ENCODE assay signal across 9 cellular contexts in the genomic region with DNA sequence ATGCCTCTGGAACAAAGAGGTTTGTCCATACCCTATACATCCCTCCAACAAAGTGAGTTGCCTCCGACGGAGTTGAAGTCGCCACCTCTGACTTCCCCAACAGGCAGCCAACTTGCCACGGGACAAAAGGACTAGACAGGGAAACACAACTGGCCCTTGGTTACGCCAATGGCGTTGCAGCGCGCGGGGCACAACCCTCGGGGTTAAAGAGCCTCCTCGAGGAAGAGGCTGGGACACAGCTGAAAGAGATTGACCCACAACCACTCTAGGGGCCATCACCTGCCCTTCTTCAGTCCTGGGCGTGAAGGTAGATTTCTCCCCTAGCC. TPM values are rescaled to one million over a fixed set of nuclear protein-coding genes. Genes with fewer than 3 reads are reported as not detected.
DNase-seq lines count a peak whose midpoint lies in the region; ATAC-seq, FAIRE-seq and TF ChIP-seq lines count a peak whose summit lies in the region.
"Had no signal": no experiment of that assay in that cellular context is flagged by ENCODE, and none has a peak within 500 bp of the region (broad histone marks: within the 10 kb centered on the region; RNA-seq: fewer than 3 reads in every experiment).

No MANE protein-coding gene starts in this region.

- intact Hi-C loops in left lung (cut with DNase I) = no loop called here

- H3K27ac Mint-ChIP-seq in central memory CD8-positive, alpha-beta T cell (ENCODE audit: low read depth) = peak overlapping the region; percentile 99

- H3K27me3 ChIP-seq in left lung (no peaks in the 10 kb centered on the region), suprapubic skin (no peaks in the 10 kb centered on the region)

- no peak for TF ChIP-seq EP300 in suprapubic skin (IDR thresholded peaks at IDR 0.05)

- ATAC-seq in GM19324 (IDR thresholded peaks at IDR 0.05; ENCODE audit: low FRiP score, unreplicated experiment) (peak; percentile 20), HG03378 (IDR thresholded peaks at IDR 0.05; ENCODE audit: unreplicated experiment) (peak; percentile 29), left lung (peak; percentile 51)
- peak; percentile 26 for ATAC-seq in central memory CD8-positive, alpha-beta T cell (replicated peaks; ENCODE audit: extremely low read depth, poor library complexity, severe bottlenecking)

- peak overlapping the region; percentile 95 to 97 for H3K4me3 ChIP-seq in left lung
- H3K4me3 ChIP-seq in suprapubic skin = peak overlapping the region; percentile 75

- WGBS in suprapubic skin = 0% methylated on average over 8 of the region's 12 CpGs

- peaks cover 16% of the 10 kb centered on the region for H3K36me3 Mint-ChIP-seq in central memory CD8-positive, alpha-beta T cell (ENCODE audit: insufficient read depth)

- H3K27me3 Mint-ChIP-seq in central memory CD8-positive, alpha-beta T cell = no peaks in the 10 kb centered on the region

- H3K36me3 ChIP-seq in left lung (no peaks in the 10 kb centered on the region), suprapubic skin (no peaks in the 10 kb centered on the region)

- no peaks in the 10 kb centered on the region for H3K9me3 Mint-ChIP-seq in central memory CD8-positive, alpha-beta T cell

- TF ChIP-seq POLR2A in suprapubic skin (IDR thresholded peaks at IDR 0.05) = no peak

- H3K9me3 ChIP-seq in left lung (no peaks in the 10 kb centered on the region), suprapubic skin (no peaks in the 10 kb centered on the region)

- H3K4me1 ChIP-seq in left lung (peaks cover 22 to 43% of the 10 kb centered on the region in 2 donors), suprapubic skin (peaks cover 38% of the 10 kb centered on the region)

- peaks cover 54% of the 10 kb centered on the region for H3K4me1 Mint-ChIP-seq in central memory CD8-positive, alpha-beta T cell

- FAIRE-seq in RCC 7860 (lab: Jason Lieb, UNC) = no peak
- FAIRE-seq: endometrium had no signal

- DNase-seq in DMS 273 treated with DMSO at 0.1 percent for 48 hours (lab: John Stamatoyannopoulos, UW) = peak; percentile 19
- peak; percentile 46 for DNase-seq in RCC 7860 (ENCODE audit: low spot score)
- DNase-seq in central memory CD8-positive, alpha-beta T cell (ENCODE audit: low spot score in 2 of 2) = no peak
- DNase-seq in left lung = peak; percentile 72 to 85
- peak in 1 of 2 donors; percentile 72 for DNase-seq in suprapubic skin (ENCODE audit: low spot score in 2 of 2)
- DNase-seq in NCI-H187 treated with DMSO at 0.1 percent for 48 hours (lab: John Stamatoyannopoulos, UW) = no peak

- H3K4me3 Mint-ChIP-seq in central memory CD8-positive, alpha-beta T cell = peak overlapping the region; percentile 96

- H3K27ac ChIP-seq in left lung (peak overlapping the region; percentile 93 to 96), suprapubic skin (peak overlapping the region; percentile 90)

- TF ChIP-seq CTCF in left lung (IDR thresholded peaks at IDR 0.05) (no peak), suprapubic skin (IDR thresholded peaks at IDR 0.05) (no peak)

RNA-seq across cellular contexts. Expression of a gene that starts 0.5 kb away (rescaled TPM):
- total RNA-seq in left lung (10 to 100 TPM; 45.2 to 54.5 TPM), suprapubic skin (100 to 1,000 TPM in 1 of 4 donors, 10 to 100 TPM in 3; 53.8 to 160 (median 75.9) TPM)

RNA-seq across cellular contexts. Expression of a gene that starts 14.1 kb away (rescaled TPM):
- total RNA-seq in left lung (10 to 100 TPM; 30.7 to 36.9 TPM), suprapubic skin (10 to 100 TPM; 34.3 to 68.2 (median 48.5) TPM)

RNA-seq across cellular contexts. Expression of a gene that starts 14.4 kb away (rescaled TPM):
- total RNA-seq in left lung (100 to 1,000 TPM in 1 of 2 donors, 10 to 100 TPM in 1; 91.0 to 121 TPM), suprapubic skin (10 to 100 TPM; 73.4 to 89.8 (median 76.4) TPM)

RNA-seq across cellular contexts. Expression of a gene that starts 24.5 kb away (rescaled TPM):
- total RNA-seq in left lung (10 to 100 TPM; 16.4 to 17.2 TPM), suprapubic skin (10 to 100 TPM in 3 of 4 donors, 1 to 10 TPM in 1; 7.6 to 16.7 (median 11.7) TPM)

RNA-seq across cellular contexts. Expression of a gene that starts 33.1 kb away (rescaled TPM):
- total RNA-seq in left lung (100 to 1,000 TPM in 1 of 2 donors, 10 to 100 TPM in 1; 96.4 to 103 TPM), suprapubic skin (10 to 100 TPM; 51.8 to 87.5 (median 68.4) TPM)

Comparison
In these comparisons a context has a peak if more than half of its experiments do, and no peak if none do; other contexts are left out.
1. DNase-seq: peak in DMS 273 treated with DMSO at 0.1 percent for 48 hours (single experiment), RCC 7860 (single experiment) and left lung (2 of 2); none in central memory CD8-positive, alpha-beta T cell (0 of 2) and NCI-H187 treated with DMSO at 0.1 percent for 48 hours (single experiment).
2. Peak in every context shown above with its lines, with median percentiles within 50 percentile points of each other: ATAC-seq.